21 cellular contexts compared by ENCODE assay signal in genomic region chr1:118900643-118901440, GRCh38.
"Had no signal": no experiment of that assay in that cellular context is flagged by ENCODE, and none has a peak within 500 bp of the region (broad histone marks: within the 10 kb centered on the region; RNA-seq: fewer than 3 reads in every experiment).

No MANE protein-coding gene starts in this region.

- DNase-seq: foreskin keratinocyte; head of caudate nucleus; kidney; left cardiac atrium; left ventricle myocardium inferior; lower lobe of right lung; naive B cell; occipital lobe; sigmoid colon; stimulated activated CD4-positive, alpha-beta T cell treated with anti-CD3 and anti-CD28 coated beads, Interleukin-4, amount 100 ng/mL, for 1 hour; stimulated activated CD8-positive, alpha-beta memory T cell treated with anti-CD3 and anti-CD28 coated beads, Interleukin-4, amount 100 ng/mL, for 48 hours; stimulated activated naive CD8-positive, alpha-beta T cell treated with anti-CD3 and anti-CD28 coated beads, Interleukin-15, Interleukin-2, amounts not matched to agents 100 U/mL and 50 U/mL, for 24 hours; thyroid gland; upper lobe of left lung; uterus had no signal

- H3K36me3 ChIP-seq: left ventricle myocardium inferior, lower lobe of right lung, prostate gland, sigmoid colon, thyroid gland, upper lobe of left lung, uterus had no signal

- H3K4me3 ChIP-seq: hepatocyte, left ventricle myocardium inferior, lower lobe of right lung, prostate gland, sigmoid colon, smooth muscle cell, suprapubic skin, thyroid gland, upper lobe of left lung, uterus had no signal

- H3K27ac ChIP-seq: foreskin keratinocyte, hepatocyte, left ventricle myocardium inferior, lower lobe of right lung, parathyroid adenoma, sigmoid colon, suprapubic skin, thyroid gland, upper lobe of left lung, uterus had no signal

- H3K4me2 ChIP-seq: hepatocyte, smooth muscle cell had no signal

- ATAC-seq: foreskin keratinocyte; left cardiac atrium; lower lobe of right lung; stimulated activated effector memory CD8-positive, alpha-beta T cell treated with anti-CD3 and anti-CD28 coated beads, Interleukin-12 subunit alpha, Interleukin-12 subunit beta, amount 100 ng/mL, for 72 hours; stimulated activated naive CD8-positive, alpha-beta T cell treated with anti-CD3 and anti-CD28 coated beads, Interleukin-15, Interleukin-2, amounts not matched to agents 100 U/mL and 50 U/mL, for 24 hours had no signal

- H3K27me3 ChIP-seq: foreskin keratinocyte, hepatocyte, sigmoid colon, suprapubic skin, thyroid gland, upper lobe of left lung, uterus had no signal

- H3K4me1 ChIP-seq: foreskin keratinocyte, left ventricle myocardium inferior, lower lobe of right lung, parathyroid adenoma, prostate gland, sigmoid colon, suprapubic skin, thyroid gland, upper lobe of left lung, uterus had no signal

- H3K9ac ChIP-seq: parathyroid adenoma had no signal

- H2AFZ ChIP-seq: hepatocyte, parathyroid adenoma had no signal

- H3K9me3 ChIP-seq: left ventricle myocardium inferior, lower lobe of right lung, prostate gland, sigmoid colon, suprapubic skin, thyroid gland, upper lobe of left lung, uterus had no signal
